In genomic region chr11:34288482-34288881, GRCh38 we compare ENCODE assay signal across 21 cellular contexts.
DNase-seq lines count a peak whose midpoint lies in the region; ATAC-seq, FAIRE-seq and TF ChIP-seq lines count a peak whose summit lies in the region.
"Had no signal": no experiment of that assay in that cellular context is flagged by ENCODE, and none has a peak within 500 bp of the region (broad histone marks: within the 10 kb centered on the region; RNA-seq: fewer than 3 reads in every experiment).

No MANE protein-coding gene starts in this region.

- no peaks in the 10 kb centered on the region for H3K79me2 ChIP-seq in HepG2 (ENCODE audit: insufficient read depth, low read length)

- TF ChIP-seq POLR2A in HepG2 (IDR thresholded peaks at IDR 0.05; ENCODE audit: insufficient read depth in 1 of 2, low read depth in 2 of 2, low read length in 2 of 2) = no peak
- TF ChIP-seq POLR2A in right lobe of liver (IDR thresholded peaks at IDR 0.05) = no peak

- H3K27ac ChIP-seq in HepG2 (ENCODE audit: extremely low read length, insufficient read depth, low read length) (no peak overlapping the region), right lobe of liver (no peak overlapping the region)
- H3K27ac ChIP-seq: A549 had no signal

- H3K9me3 ChIP-seq in HepG2 (ENCODE audit: low read length) (no peaks in the 10 kb centered on the region), right lobe of liver (no peaks in the 10 kb centered on the region)
- H3K9me3 ChIP-seq: A549, HAP-1 had no signal

- intact Hi-C loops in HepG2 (cut with micrococcal nuclease; ENCODE audit: unreplicated experiment) = no loop called here
- intact Hi-C loops in right lobe of liver (cut with DNase I) = no loop called here

- no peaks in the 10 kb centered on the region for H3K36me3 Mint-ChIP-seq in nephron progenitor cell (ENCODE audit: low read depth)
- H3K36me3 Mint-ChIP-seq in type B pancreatic cell = no peaks in the 10 kb centered on the region
- H3K36me3 Mint-ChIP-seq: CD4-positive, alpha-beta memory T cell had no signal

- in situ Hi-C loops in HepG2 (cut with HindIII; ENCODE audit: extremely low pct_ligation_motif_present, low pct_unique_long_range_greater_than_20kb) = no loop called here

- CTCF ChIA-PET in HepG2 (lab: Yijun Ruan, JAX; ENCODE audit: low intra/inter-chr PET ratio, low total read pairs) = no interaction called here

- H3K4me1 Mint-ChIP-seq in nephron progenitor cell (peaks cover 73% of the 10 kb centered on the region), type B pancreatic cell (ENCODE audit: unreplicated experiment) (peaks cover 62% of the 10 kb centered on the region)
- H3K4me1 Mint-ChIP-seq: CD4-positive, alpha-beta memory T cell had no signal

- no TSS peak for BruUV-seq in HepG2 (replicated peaks; lab: Mats Ljungman, UMichigan)

- 64% methylated on average over 7 of the region's 7 CpGs for WGBS in HepG2 (ENCODE audit: low lambda C conversion rate)
- 59% methylated on average over 7 of the region's 7 CpGs for WGBS in right lobe of liver (ENCODE audit: insufficient coverage, low coverage, low lambda C conversion rate, missing lambda C conversion rate)

- H3K9me3 Mint-ChIP-seq in nephron progenitor cell (peaks cover 3% of the 10 kb centered on the region), type B pancreatic cell (peaks cover 4% of the 10 kb centered on the region)
- H3K9me3 Mint-ChIP-seq: CD4-positive, alpha-beta memory T cell; HFFc6 had no signal

- no peak overlapping the region for H2AFZ ChIP-seq in HepG2 (ENCODE audit: low read length)

- H3K4me1 ChIP-seq in HepG2 (ENCODE audit: insufficient read depth, low read length) = peaks cover 17% of the 10 kb centered on the region
- peaks cover 0 to 9% (median 0%) of the 10 kb centered on the region in 4 donors for H3K4me1 ChIP-seq in right lobe of liver
- H3K4me1 ChIP-seq: HAP-1 had no signal

- H3K4me3 Mint-ChIP-seq in nephron progenitor cell (no peak overlapping the region), type B pancreatic cell (no peak overlapping the region)
- H3K4me3 Mint-ChIP-seq: CD4-positive, alpha-beta memory T cell; HFFc6 had no signal

- peaks cover 0 to 1% of the 10 kb centered on the region in 2 experiments; a peak in 1 of 5 replicates for H3K36me3 ChIP-seq in HepG2 (replicated peaks in 1 of 2; ENCODE audit: control insufficient read depth in 1 of 2, insufficient read depth in 2 of 2, low read length in 2 of 2)
- H3K36me3 ChIP-seq in right lobe of liver = no peaks in the 10 kb centered on the region
- H3K36me3 ChIP-seq: HAP-1 had no signal

- H3K4me3 ChIP-seq in HepG2 (replicated peaks in 1 of 3; ENCODE audit: insufficient read depth in 1 of 3, low read depth in 2 of 3, low read length in 3 of 3) (no peak overlapping the region), right lobe of liver (no peak overlapping the region)
- H3K4me3 ChIP-seq: A549, HAP-1 had no signal

- TF ChIP-seq RAD21 in HepG2 (CRISPR knock-in tag; IDR thresholded peaks at IDR 0.05) = no peak

- no peak overlapping the region for H3K4me2 ChIP-seq in HepG2 (ENCODE audit: low read depth, low read length)
- H3K4me2 ChIP-seq: A549 had no signal

- DNase-seq in HepG2 (ENCODE audit: low spot score) = no peak
- no peak for DNase-seq in right lobe of liver
- peak; percentile 42 for DNase-seq in nephron progenitor cell
- no peak for DNase-seq in type B pancreatic cell (ENCODE audit: extremely low spot score, unreplicated experiment)
- DNase-seq in nucleus accumbens (lab: John Stamatoyannopoulos, UW) = no peak
- DNase-seq: 8988T; C1 segment of cervical spinal cord; Calu3; CD4-positive, alpha-beta memory T cell; COR-L47; DMS53; DMS79 treated with DMSO at 0.1 percent for 48 hours; GF-D8; GOT3; HFFc6 had no signal

- POLR2A ChIA-PET in HepG2 (lab: Yijun Ruan, JAX) = no interaction called here

- no peak overlapping the region for H3K9ac ChIP-seq in HepG2 (ENCODE audit: insufficient read depth, low read depth, low read length)

- no peaks in the 10 kb centered on the region for H4K20me1 ChIP-seq in HepG2 (ENCODE audit: insufficient read depth, low read length)

- ATAC-seq in HepG2 (peak; percentile 34; the same call in 2 of the 3 replicates), right lobe of liver (no peak), HG03439 (IDR thresholded peaks at IDR 0.05; ENCODE audit: unreplicated experiment) (no peak)
- ATAC-seq: A549 had no signal

- no peak for TF ChIP-seq CTCF in HepG2 (CRISPR knock-in tag; IDR thresholded peaks at IDR 0.05)
- TF ChIP-seq CTCF in right lobe of liver (IDR thresholded peaks at IDR 0.05) = no peak
- no peak for TF ChIP-seq CTCF in nephron progenitor cell (IDR thresholded peaks at IDR 0.05)
- no peak for TF ChIP-seq CTCF in type B pancreatic cell (conservative IDR thresholded peaks at IDR 0.05)

- H3K27ac Mint-ChIP-seq in nephron progenitor cell = no peak overlapping the region
- H3K27ac Mint-ChIP-seq in type B pancreatic cell = peak overlapping the region; percentile 27
- H3K27ac Mint-ChIP-seq: HFFc6 had no signal

- no peaks in the 10 kb centered on the region for H3K27me3 ChIP-seq in HepG2 (ENCODE audit: control insufficient read depth in 1 of 2, insufficient read depth in 2 of 2, low read length in 2 of 2)
- H3K27me3 ChIP-seq in right lobe of liver = no peaks in the 10 kb centered on the region

- H3K27me3 Mint-ChIP-seq in nephron progenitor cell (ENCODE audit: low read depth, poor library complexity) (peaks cover 22% of the 10 kb centered on the region), type B pancreatic cell (no peaks in the 10 kb centered on the region)

- no peak for FAIRE-seq in HepG2 (lab: Jason Lieb, UNC)
- FAIRE-seq: A549, GM12891, GM18507, H54 had no signal

- no peak for TF ChIP-seq EP300 in HepG2 (IDR thresholded peaks at IDR 0.05; ENCODE audit: low read depth in 2 of 2, low read length in 2 of 2)
- no peak for TF ChIP-seq EP300 in HepG2 (CRISPR knock-in tag; IDR thresholded peaks at IDR 0.05; ENCODE audit: borderline replicate concordance)

TF ChIP-seq in HepG2, 621 proteins besides CTCF, POLR2A, EP300 and RAD21:
- TF ChIP-seq DMAP1 (CRISPR knock-in tag; IDR thresholded peaks at IDR 0.05) (no peak), ZBTB46 (CRISPR knock-in tag; IDR thresholded peaks at IDR 0.05; ENCODE audit: borderline replicate concordance) (no peak), NFE2 (CRISPR knock-in tag; IDR thresholded peaks at IDR 0.05) (no peak), ZNF20 (CRISPR knock-in tag; IDR thresholded peaks at IDR 0.05) (no peak), ZSCAN22 (CRISPR knock-in tag; IDR thresholded peaks at IDR 0.05) (no peak), MXD4 (CRISPR knock-in tag; IDR thresholded peaks at IDR 0.05) (no peak), HMGXB4 (CRISPR knock-in tag; IDR thresholded peaks at IDR 0.05; ENCODE audit: borderline replicate concordance in 1 of 2, low read depth in 1 of 2) (no peak), ZNF547 (CRISPR knock-in tag; IDR thresholded peaks at IDR 0.05) (no peak), ZIK1 (CRISPR knock-in tag; IDR thresholded peaks at IDR 0.05; ENCODE audit: borderline replicate concordance, low read depth) (no peak), E2F5 (CRISPR knock-in tag; conservative IDR thresholded peaks at IDR 0.05) (no peak)
